ENCODE assay signal across 1 cellular context in genomic region chr22:37340331-37341262, GRCh38.
TF ChIP-seq lines count a peak whose summit lies in the region.

No MANE protein-coding gene starts in this region.

TF ChIP-seq in GM23338, 12 proteins besides CTCF, POLR2A, EP300 and RAD21 (continued from another document):
- TF ChIP-seq REST (IDR thresholded peaks at IDR 0.05; ENCODE audit: unreplicated experiment), result no peak
- TF ChIP-seq EZH2 (IDR thresholded peaks at IDR 0.05; ENCODE audit: low read depth, unreplicated experiment), result no peak
- no peak for TF ChIP-seq JUNB (IDR thresholded peaks at IDR 0.05; ENCODE audit: unreplicated experiment)
- no peak for TF ChIP-seq POLR2AphosphoS5 (IDR thresholded peaks at IDR 0.05; ENCODE audit: low read depth)
